Comparison of ENCODE assay signal across 22 cellular contexts in the genomic region with DNA sequence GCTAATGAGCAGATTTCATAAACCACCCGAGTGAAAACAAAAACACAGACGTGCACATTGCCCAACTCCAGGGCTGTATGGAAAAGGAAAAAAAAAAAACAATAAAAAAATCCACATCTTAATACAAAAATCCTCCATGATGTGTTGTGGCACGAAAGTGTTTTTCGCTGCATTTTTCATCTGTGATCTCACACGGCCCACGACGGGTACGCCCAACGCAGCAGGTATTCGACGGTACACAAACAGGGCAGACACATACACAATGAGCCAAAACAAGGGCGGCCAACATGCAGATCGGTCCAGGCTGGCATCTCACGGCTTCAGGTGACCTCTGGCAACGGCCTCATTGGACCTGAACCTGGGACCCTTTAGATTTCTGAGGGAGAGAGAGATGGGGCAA. TPM values are rescaled to one million over a fixed set of nuclear protein-coding genes. Genes with fewer than 3 reads are reported as not detected.
A peak's percentile ranks its signal among the peaks of the same experiment; 100 is the strongest.
DNase-seq lines count a peak whose midpoint lies in the region; ATAC-seq, FAIRE-seq and TF ChIP-seq lines count a peak whose summit lies in the region.
"Had no signal": no experiment of that assay in that cellular context is flagged by ENCODE, and none has a peak within 500 bp of the region (broad histone marks: within the 10 kb centered on the region; RNA-seq: fewer than 3 reads in every experiment).

No MANE protein-coding gene starts in this region.

- no peak overlapping the region for H3K4me2 ChIP-seq in trophoblast cell (ENCODE audit: low read length)

- TF ChIP-seq CTCF in 22Rv1 (IDR thresholded peaks at IDR 0.05) (no peak), VCaP (conservative IDR thresholded peaks at IDR 0.05) (no peak), left ventricle myocardium inferior (IDR thresholded peaks at IDR 0.05; ENCODE audit: borderline replicate concordance) (no peak)

- H3K79me2 ChIP-seq in trophoblast cell (ENCODE audit: control insufficient read depth, insufficient read depth, low read length, poor library complexity): no peaks in the 10 kb centered on the region

- TF ChIP-seq POLR2A in H54 (IDR thresholded peaks at IDR 0.05; ENCODE audit: low read depth, low read length): no peak

- H2AK5ac ChIP-seq in trophoblast cell (ENCODE audit: low read length): no peak overlapping the region

- ATAC-seq in GM18519 (IDR thresholded peaks at IDR 0.05; ENCODE audit: low FRiP score, unreplicated experiment): no peak
- ATAC-seq: Panc1 had no signal

- no peak overlapping the region for H4K91ac ChIP-seq in trophoblast cell (ENCODE audit: low read depth, low read length)

- no peak overlapping the region for H2BK5ac ChIP-seq in trophoblast cell (ENCODE audit: low read depth, low read length, poor library complexity)

- no peak overlapping the region for H3K18ac ChIP-seq in trophoblast cell (ENCODE audit: low read length)

- H3K4me1 ChIP-seq in left ventricle myocardium inferior (peaks cover 78% of the 10 kb centered on the region), trophoblast cell (ENCODE audit: control insufficient read depth in 1 of 2, insufficient read depth in 2 of 2, low read length in 2 of 2) (no peaks in the 10 kb centered on the region)
- H3K4me1 ChIP-seq: Caco-2 had no signal

- H3K79me1 ChIP-seq in trophoblast cell (ENCODE audit: low read length): no peaks in the 10 kb centered on the region

- no peak for FAIRE-seq in H54 (lab: Jason Lieb, UNC)
- FAIRE-seq: GM12892 had no signal

- no peaks in the 10 kb centered on the region for H3K9me3 ChIP-seq in left ventricle myocardium inferior (replicated peaks)
- H3K9me3 ChIP-seq in trophoblast cell (ENCODE audit: insufficient read depth, low read depth, low read length): peaks cover 2% of the 10 kb centered on the region
- H3K9me3 ChIP-seq: Caco-2, left lung, spleen, tibial nerve had no signal

- no peak overlapping the region for H2BK120ac ChIP-seq in trophoblast cell (ENCODE audit: insufficient read depth, low read length, poor library complexity)

- H3K23ac ChIP-seq in trophoblast cell (ENCODE audit: low read length): no peak overlapping the region

- H3K36me3 ChIP-seq in left ventricle myocardium inferior (peaks cover under 1% of the 10 kb centered on the region), trophoblast cell (ENCODE audit: control insufficient read depth in 1 of 2, insufficient read depth in 2 of 2, low read length in 2 of 2) (no peaks in the 10 kb centered on the region)
- H3K36me3 ChIP-seq: left lung, spleen, tibial nerve had no signal

- no peak overlapping the region for H3K9ac ChIP-seq in trophoblast cell (ENCODE audit: low read length)

- H3K27ac ChIP-seq in 22Rv1 (peak overlapping the region; percentile 53), VCaP (peak overlapping the region; percentile 91), left ventricle myocardium inferior (replicated peaks) (peak overlapping the region; percentile 83), trophoblast cell (ENCODE audit: low read depth, low read length) (no peak overlapping the region), substantia nigra (ENCODE audit: low read depth, low read length, poor library complexity, severe bottlenecking) (no peak overlapping the region)
- H3K27ac ChIP-seq: HL-60, left lung, spleen, tibial nerve had no signal

- peak overlapping the region; percentile 14 for H3K4me3 ChIP-seq in left ventricle myocardium inferior
- H3K4me3 ChIP-seq in trophoblast cell (ENCODE audit: low read depth, low read length): peak overlapping the region; percentile 26
- H3K4me3 ChIP-seq: left lung, spleen, tibial nerve had no signal

- H2AFZ ChIP-seq in trophoblast cell (ENCODE audit: insufficient read depth, low read length, poor library complexity): no peak overlapping the region

- no peak overlapping the region for H3K14ac ChIP-seq in trophoblast cell (ENCODE audit: low read length)

- no peak overlapping the region for H3K4ac ChIP-seq in trophoblast cell (ENCODE audit: low read depth, low read length)

- no peak overlapping the region for H4K12ac ChIP-seq in trophoblast cell (ENCODE audit: low read depth, low read length)

- WGBS in trophoblast cell (ENCODE audit: extremely low coverage, insufficient coverage, insufficient read length): no CpG with 5 or more reads among the region's 15 CpGs

- no peak overlapping the region for H4K8ac ChIP-seq in trophoblast cell (ENCODE audit: low read depth, low read length)

- H3K27me3 ChIP-seq in left ventricle myocardium inferior (ENCODE audit: low read depth) (no peaks in the 10 kb centered on the region), trophoblast cell (ENCODE audit: insufficient read depth, low read length) (no peaks in the 10 kb centered on the region)
- H3K27me3 ChIP-seq: left lung had no signal

- DNase-seq in left ventricle myocardium inferior (no peak), trophoblast cell (no peak), substantia nigra (lab: John Stamatoyannopoulos, UW) (no peak), H54 (ENCODE audit: insufficient read length, low spot score) (no peak), NCI-H1105 (lab: John Stamatoyannopoulos, UW) (no peak)
- DNase-seq: activated effector memory CD4-positive, alpha-beta T cell treated with Interleukin-2 at 50 U/mL for 16 hours; Caco-2; H7; left lung; midbrain; NK-92 treated with Interleukin-12 subunit alpha and Interleukin-12 subunit beta, amount 100 ng/mL, for 24 hours; spleen; stimulated activated CD4-positive, alpha-beta T cell treated with anti-CD3 and anti-CD28 coated beads, Interleukin-4, amount 100 ng/mL, for 1 hour; stimulated activated naive CD4-positive, alpha-beta T cell treated with Interleukin-2 at 50 U/mL for 16 hours; T-helper 2 cell had no signal

- no peak overlapping the region for H2BK12ac ChIP-seq in trophoblast cell (ENCODE audit: low read length)

- intact Hi-C loops in left ventricle myocardium inferior (cut with micrococcal nuclease): no loop called here

RNA-seq across cellular contexts. Expression of a gene that starts 31.1 kb away (rescaled TPM):
- 56.3 TPM for total RNA-seq in left ventricle myocardium inferior
- polyA plus RNA-seq in trophoblast cell (2013): 4.4 and 4.8 TPM in 2 replicates

Comparison
In these comparisons a context has a peak if more than half of its experiments do, and no peak if none do; other contexts are left out.
1. H3K27ac ChIP-seq: peak in 22Rv1 (single experiment), VCaP (single experiment) and left ventricle myocardium inferior (single experiment); none in trophoblast cell (single experiment) and substantia nigra (single experiment).